ENCODE assay signal across 8 cellular contexts in genomic region chr17:14069251-14069981, GRCh38. TPM values are rescaled to one million over a fixed set of nuclear protein-coding genes. Genes with fewer than 3 reads are reported as not detected.
DNase-seq lines count a peak whose midpoint lies in the region; ATAC-seq and TF ChIP-seq lines count a peak whose summit lies in the region.

TSS of gene COX10 (plus strand) at chr17:14069504. CDS start at chr17:14069606, 102 bp downstream.

- intact Hi-C loops in head of caudate nucleus (cut with DNase I) (no loop called here), ovary (cut with DNase I) (no loop called here)

- H3K9me3 ChIP-seq in ovary (no peaks in the 10 kb centered on the region), thymus (ENCODE audit: control insufficient read depth) (no peaks in the 10 kb centered on the region)

- no peaks in the 10 kb centered on the region for H3K27me3 Mint-ChIP-seq in activated naive CD8-positive, alpha-beta T cell

- WGBS in ovary, 3 donors = 0 to 1% (median 0%) methylated on average over 47 of the region's 47 CpGs
- WGBS in thymus = under 1% methylated on average over 47 of the region's 47 CpGs

- CTCF ChIA-PET in GM10248 (lab: Yijun Ruan, JAX) = no interaction called here

- no peak within 1 kb of the TSS for H3K27ac ChIP-seq in ovary
- peak within 1 kb of the TSS; percentile 57 for H3K27ac ChIP-seq in thymus (ENCODE audit: low read depth)

- ATAC-seq in HG02571 (IDR thresholded peaks at IDR 0.05; ENCODE audit: unreplicated experiment) = peak; percentile 100

- TF ChIP-seq CTCF in GM10248 (IDR thresholded peaks at IDR 0.05; ENCODE audit: control extremely low read depth, extremely low read depth, low read depth, missing control alignments) (no peak), NB4 (IDR thresholded peaks at IDR 0.05; ENCODE audit: low read depth, low read length) (no peak), ovary (IDR thresholded peaks at IDR 0.05) (no peak)

- H3K27ac Mint-ChIP-seq in activated naive CD8-positive, alpha-beta T cell = peak within 1 kb of the TSS; percentile 96

- H3K36me3 ChIP-seq in ovary = peaks cover 3% of the 10 kb centered on the region
- H3K36me3 ChIP-seq in thymus (ENCODE audit: control insufficient read depth, insufficient read depth) = no peaks in the 10 kb centered on the region

- TF ChIP-seq EP300 in ovary (IDR thresholded peaks at IDR 0.05) = no peak

- DNase-seq in GM10248 (ENCODE audit: extremely low spot score) = peak; percentile 90
- peak; percentile 93 for DNase-seq in NB4 (ENCODE audit: low read depth)
- peak; percentile 87 for DNase-seq in SKM-1 treated with dmso at 0.1 percent for 144 hours (lab: John Stamatoyannopoulos, UW; ENCODE audit: unreplicated experiment)
- DNase-seq in head of caudate nucleus = peak; percentile 71 to 95 (median 88)
- DNase-seq in ovary = peak; percentile 81 to 89 (median 86)

- H3K9me3 Mint-ChIP-seq in activated naive CD8-positive, alpha-beta T cell (ENCODE audit: low read depth) = peaks cover 3% of the 10 kb centered on the region

- POLR2A ChIA-PET in GM10248 (lab: Yijun Ruan, JAX) = interaction anchor here (0.7 kb wide), 1 partner anchor 59 kb away, joined by 3 read pairs; no protein-coding TSS in a partner anchor

- H3K4me1 ChIP-seq in ovary (ENCODE audit: insufficient read depth) (peaks cover 7% of the 10 kb centered on the region), thymus (ENCODE audit: control insufficient read depth, insufficient read depth, low read length) (peaks cover 16% of the 10 kb centered on the region)

- peak within 1 kb of the TSS; percentile 96 for H3K4me3 Mint-ChIP-seq in activated naive CD8-positive, alpha-beta T cell

- H3K27me3 ChIP-seq in ovary (no peaks in the 10 kb centered on the region), thymus (ENCODE audit: control insufficient read depth, insufficient read depth) (no peaks in the 10 kb centered on the region)

- peaks cover 57% of the 10 kb centered on the region for H3K4me1 Mint-ChIP-seq in activated naive CD8-positive, alpha-beta T cell (ENCODE audit: low read depth)

- TF ChIP-seq POLR2A in NB4 (IDR thresholded peaks at IDR 0.05; ENCODE audit: extremely low read depth, insufficient read length) (peak; percentile 71), ovary (IDR thresholded peaks at IDR 0.05) (peak; percentile 56)

- H3K4me3 ChIP-seq in NB4 (ENCODE audit: low read depth, low read length) = peak within 1 kb of the TSS; percentile 96
- H3K4me3 ChIP-seq in ovary = peak within 1 kb of the TSS; percentile 94
- peak within 1 kb of the TSS; percentile 60 for H3K4me3 ChIP-seq in thymus (ENCODE audit: low read length)

- peaks cover 13% of the 10 kb centered on the region for H3K36me3 Mint-ChIP-seq in activated naive CD8-positive, alpha-beta T cell

RNA-seq across cellular contexts. Expression of gene COX10, which starts in this region (rescaled TPM):
- total RNA-seq in ovary = 10 to 100 TPM in 5 of 7 donors, 1 to 10 TPM in 2; 7.5 to 15.3 (median 11.9) TPM
- polyA plus RNA-seq in ovary = 10 to 100 TPM in 1 of 2 donors, 1 to 10 TPM in 1; 5.1 to 11.7 TPM
- 6.2 TPM for polyA plus RNA-seq in thymus
